In the genomic region with DNA sequence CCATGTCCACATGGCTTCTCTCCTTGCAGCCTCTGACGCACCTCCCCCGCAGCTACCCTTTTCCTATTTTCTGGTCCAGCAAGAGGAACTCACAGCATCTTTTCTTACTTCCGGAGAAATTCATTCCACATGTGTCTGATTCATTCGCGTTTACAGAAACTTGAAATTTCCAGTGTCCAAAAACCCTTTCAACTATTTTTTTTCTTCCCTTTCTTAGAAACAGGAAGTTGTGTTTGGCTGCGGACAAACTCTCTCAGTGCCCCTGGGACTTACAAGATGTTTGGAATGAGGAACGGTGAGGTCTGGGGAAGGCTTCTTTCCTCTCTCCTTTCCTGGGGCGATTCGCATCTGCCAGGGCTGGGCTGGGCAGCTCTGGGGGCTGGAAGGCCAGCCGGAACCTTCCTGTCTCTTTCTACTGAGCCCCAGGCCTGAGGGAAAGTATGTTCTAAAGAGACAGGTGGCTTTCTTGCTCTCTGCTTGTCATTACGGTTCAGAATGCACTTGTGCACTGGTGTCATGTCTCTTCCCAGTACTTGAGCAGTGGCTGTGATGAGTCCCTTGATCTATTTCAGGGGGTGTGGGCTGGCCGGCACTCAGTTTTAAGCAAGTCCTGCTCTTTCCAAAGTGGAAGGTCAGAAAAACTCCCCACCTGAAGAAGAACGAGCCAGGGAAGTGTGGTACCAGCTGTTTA, we compare ENCODE assay signal across 14 cellular contexts. TPM values are rescaled to one million over a fixed set of nuclear protein-coding genes. Genes with fewer than 3 reads are reported as not detected.
DNase-seq lines count a peak whose midpoint lies in the region; ATAC-seq and TF ChIP-seq lines count a peak whose summit lies in the region.
"Had no signal": no experiment of that assay in that cellular context is flagged by ENCODE, and none has a peak within 500 bp of the region (broad histone marks: within the 10 kb centered on the region; RNA-seq: fewer than 3 reads in every experiment).

No MANE protein-coding gene starts in this region.

- in situ Hi-C loops in mammary epithelial cell (cut with MboI; ENCODE audit: low sequenced_read_pairs in 2 of 2) (loop anchor here in 1 of 2 donors (25.0 kb wide), 2 partner anchors 189 to 614 kb away; no protein-coding TSS in a partner anchor), ACHN (cut with HindIII; ENCODE audit: low pct_ligation_motif_present, low pct_unique_long_range_greater_than_20kb, low sequenced_read_pairs) (no loop called here)

- H3K9me3 Mint-ChIP-seq in MCF 10A (ENCODE audit: unreplicated experiment), result no peaks in the 10 kb centered on the region
- H3K9me3 Mint-ChIP-seq: activated naive CD8-positive, alpha-beta T cell treated with anti-CD3 and anti-CD28 coated beads, Interleukin-2, amount 10 ng/mL, durations not matched to agents 7 days and 5 days had no signal

- no peaks in the 10 kb centered on the region for H4K20me1 ChIP-seq in mammary epithelial cell (ENCODE audit: insufficient read depth, low read length)
- H4K20me1 ChIP-seq in hepatocyte (ENCODE audit: insufficient read depth, poor library complexity, severe bottlenecking), result no peaks in the 10 kb centered on the region

- H3K9me3 ChIP-seq in breast epithelium (no peaks in the 10 kb centered on the region), mammary epithelial cell (replicated peaks; ENCODE audit: insufficient read depth, low read length) (no peaks in the 10 kb centered on the region), hepatocyte (ENCODE audit: low read depth) (no peaks in the 10 kb centered on the region), aorta (ENCODE audit: control insufficient read depth, low read length) (no peaks in the 10 kb centered on the region)
- H3K9me3 ChIP-seq: Peyer's patch had no signal

- H3K4me3 ChIP-seq in breast epithelium, result peak overlapping the region in 1 of 3 donors; percentile 23
- no peak overlapping the region for H3K4me3 ChIP-seq in mammary epithelial cell (replicated peaks in 1 of 3; ENCODE audit: insufficient read depth in 1 of 3, low read depth in 2 of 3, low read length in 3 of 3)
- H3K4me3 ChIP-seq in hepatocyte, result no peak overlapping the region
- no peak overlapping the region for H3K4me3 ChIP-seq in aorta (ENCODE audit: low read length in 2 of 2)
- H3K4me3 ChIP-seq: GM12878, Peyer's patch had no signal

- peaks cover 49% of the 10 kb centered on the region for H3K27me3 Mint-ChIP-seq in MCF 10A (ENCODE audit: insufficient read depth, unreplicated experiment)

- no peaks in the 10 kb centered on the region for H3K9me2 ChIP-seq in hepatocyte (replicated peaks; ENCODE audit: insufficient read depth)

- no peak for TF ChIP-seq POLR2A in breast epithelium (IDR thresholded peaks at IDR 0.05)

- no peak for ATAC-seq in aorta (ENCODE audit: low FRiP score)
- ATAC-seq: GM12878 had no signal

- peak overlapping the region; percentile 33 for H3K4me2 ChIP-seq in mammary epithelial cell (ENCODE audit: insufficient read depth, low read depth, low read length)
- H3K4me2 ChIP-seq in hepatocyte, result peak overlapping the region; percentile 57

- DNase-seq in breast epithelium (ENCODE audit: low spot score in 2 of 2) (peak in 1 of 2 donors; percentile 85), MCF 10A (ENCODE audit: unreplicated experiment) (no peak), mammary epithelial cell (peak; percentile 21), hepatocyte (ENCODE audit: low spot score) (peak; percentile 38), aorta (peak in 1 of 2 donors; percentile 66), NCI-H1092 (lab: John Stamatoyannopoulos, UW) (no peak), ureter (ENCODE audit: low spot score) (no peak), ACHN (no peak)
- DNase-seq: 8988T; activated CD4-positive, CD25-positive, alpha-beta regulatory T cell treated with anti-CD3 and anti-CD28 coated beads, Interleukin-2, amount 50 U/mL, for 72 hours; activated naive CD8-positive, alpha-beta T cell treated with anti-CD3 and anti-CD28 coated beads, Interleukin-2, amount 10 ng/mL, durations not matched to agents 7 days and 5 days; Peyer's patch had no signal

- H3K79me2 ChIP-seq in mammary epithelial cell (ENCODE audit: insufficient read depth, low read length) (no peaks in the 10 kb centered on the region), hepatocyte (no peaks in the 10 kb centered on the region)

- intact Hi-C loops in breast epithelium (cut with DNase I; ENCODE audit: low total_unique reads), result no loop called here
- intact Hi-C loops in MCF 10A (cut with micrococcal nuclease), result no loop called here
- intact Hi-C loops in mammary epithelial cell (cut with micrococcal nuclease), result no loop called here
- intact Hi-C loops in aorta (cut with DNase I), result no loop called here

- H3K4me1 ChIP-seq in breast epithelium (peaks cover 6% of the 10 kb centered on the region in 2 donors), mammary epithelial cell (ENCODE audit: insufficient read depth, low read length) (peaks cover 24% of the 10 kb centered on the region), hepatocyte (ENCODE audit: insufficient read depth) (peaks cover 16% of the 10 kb centered on the region), aorta (ENCODE audit: control insufficient read depth in 1 of 2, insufficient read depth in 2 of 2, low read length in 2 of 2) (peaks cover 0 to 4% of the 10 kb centered on the region in 2 donors)

- no peak overlapping the region for H3K4me3 Mint-ChIP-seq in MCF 10A (ENCODE audit: unreplicated experiment)
- H3K4me3 Mint-ChIP-seq: activated naive CD8-positive, alpha-beta T cell treated with anti-CD3 and anti-CD28 coated beads, Interleukin-2, amount 10 ng/mL, durations not matched to agents 7 days and 5 days had no signal

- H3K36me3 ChIP-seq in breast epithelium (no peaks in the 10 kb centered on the region), mammary epithelial cell (ENCODE audit: insufficient read depth, low read length) (no peaks in the 10 kb centered on the region), hepatocyte (replicated peaks; ENCODE audit: insufficient read depth, low read depth) (no peaks in the 10 kb centered on the region), aorta (ENCODE audit: control insufficient read depth in 1 of 2, insufficient read depth in 2 of 2, low read length in 1 of 2) (no peaks in the 10 kb centered on the region)
- H3K36me3 ChIP-seq: Peyer's patch had no signal

- H3K27ac Mint-ChIP-seq in MCF 10A (ENCODE audit: low read depth, unreplicated experiment), result no peak overlapping the region
- H3K27ac Mint-ChIP-seq: activated naive CD8-positive, alpha-beta T cell treated with anti-CD3 and anti-CD28 coated beads, Interleukin-2, amount 10 ng/mL, durations not matched to agents 7 days and 5 days had no signal

- no TSS peak for BruUV-seq in MCF 10A (replicated peaks; lab: Mats Ljungman, UMichigan)
- no TSS peak for BruUV-seq in mammary epithelial cell (replicated peaks; lab: Mats Ljungman, UMichigan)

- H3K36me3 Mint-ChIP-seq in MCF 10A (ENCODE audit: insufficient read depth, unreplicated experiment), result no peaks in the 10 kb centered on the region
- H3K36me3 Mint-ChIP-seq: activated naive CD8-positive, alpha-beta T cell treated with anti-CD3 and anti-CD28 coated beads, Interleukin-2, amount 10 ng/mL, durations not matched to agents 7 days and 5 days had no signal

- peak overlapping the region; percentile 43 for H2AFZ ChIP-seq in mammary epithelial cell (ENCODE audit: low read depth, low read length)
- H2AFZ ChIP-seq in hepatocyte, result no peak overlapping the region

- H3K9ac ChIP-seq in mammary epithelial cell (ENCODE audit: insufficient read depth, low read length), result no peak overlapping the region

- CTCF ChIA-PET in MCF 10A (lab: Yijun Ruan, JAX), result interaction anchor here (0.6 to 0.8 kb wide), 2 partner anchors 11 to 523 kb away, joined by 3 read pairs; no protein-coding TSS in a partner anchor
- CTCF ChIA-PET in mammary epithelial cell (lab: Charles Lee; ENCODE audit: low non-redundant PET), result no interaction called here

- dilution Hi-C loops in mammary epithelial cell (cut with HindIII; ENCODE audit: low sequenced_read_pairs), result no loop called here

- no peak for TF ChIP-seq CTCF in breast epithelium (IDR thresholded peaks at IDR 0.05)
- no peak for TF ChIP-seq CTCF in MCF 10A (IDR thresholded peaks at IDR 0.05; ENCODE audit: unreplicated experiment)
- TF ChIP-seq CTCF in mammary epithelial cell (conservative IDR thresholded peaks at IDR 0.05 in 1 of 2, IDR thresholded peaks at IDR 0.05 in 1 of 2; ENCODE audit: extremely low read depth in 1 of 2, insufficient read depth in 1 of 2, low read depth in 1 of 2, low read length in 2 of 2), result no peak
- TF ChIP-seq CTCF in hepatocyte (IDR thresholded peaks at IDR 0.05; ENCODE audit: poor library complexity), result no peak

- POLR2A ChIA-PET in MCF 10A (lab: Yijun Ruan, JAX), result no interaction called here

- peaks cover 19% of the 10 kb centered on the region for H3K4me1 Mint-ChIP-seq in MCF 10A (ENCODE audit: insufficient read depth, unreplicated experiment)

- H3K27ac ChIP-seq in breast epithelium (peak overlapping the region; percentile 66 to 82), mammary epithelial cell (ENCODE audit: insufficient read depth, low read depth, low read length) (no peak overlapping the region), hepatocyte (no peak overlapping the region), aorta (ENCODE audit: low read depth in 1 of 2, low read length in 2 of 2) (peak overlapping the region; percentile 9 to 85)
- H3K27ac ChIP-seq: Peyer's patch had no signal

- 12% methylated on average over 11 of the region's 13 CpGs for WGBS in mammary epithelial cell (ENCODE audit: low coverage, missing lambda C conversion rate)
- WGBS in hepatocyte (ENCODE audit: low lambda C conversion rate, missing lambda C conversion rate), result 62% methylated on average over 13 of the region's 13 CpGs
- 11% methylated on average over 13 of the region's 13 CpGs for WGBS in aorta, 2 donors

- H3K27me3 ChIP-seq in breast epithelium (no peaks in the 10 kb centered on the region), mammary epithelial cell (ENCODE audit: insufficient read depth, low read length) (no peaks in the 10 kb centered on the region), hepatocyte (no peaks in the 10 kb centered on the region), aorta (ENCODE audit: control insufficient read depth in 1 of 2, insufficient read depth in 2 of 2, low read length in 1 of 2) (no peaks in the 10 kb centered on the region)
- H3K27me3 ChIP-seq: Peyer's patch had no signal

RNA-seq across cellular contexts. Expression of gene ADAMTS8, which starts 27.5 kb away (rescaled TPM):
- total RNA-seq in breast epithelium, result 1 to 10 TPM in 1 of 3 donors, under 1 TPM in 2; 0.32 to 2.0 (median 0.44) TPM
- total RNA-seq in MCF 10A (2022), result not detected in 2 replicates
- total RNA-seq in mammary epithelial cell, result under 1 TPM in 1 of 2 donors, not detected in 1; 0.17 TPM
- not detected for polyA plus RNA-seq in mammary epithelial cell
- not detected for polyA minus RNA-seq in mammary epithelial cell
- total RNA-seq in hepatocyte, result 1.9 and 2.3 TPM in 2 replicates
- polyA plus RNA-seq in hepatocyte, result 1.2 and 1.7 TPM in 2 replicates
- total RNA-seq in aorta, result 10 to 100 TPM in 1 of 2 donors, 1 to 10 TPM in 1; 8.7 to 64.9 TPM
- 1 to 10 TPM; 3.3 to 5.7 TPM for polyA plus RNA-seq in aorta
- total RNA-seq in ureter, result 1.2 TPM
- total RNA-seq: activated naive CD8-positive, alpha-beta T cell treated with anti-CD3 and anti-CD28 coated beads, Interleukin-2, amount 10 ng/mL, durations not matched to agents 7 days and 5 days; glomerular endothelial cell; GM12878 had no signal
- polyA plus RNA-seq: GM12878 had no signal

RNA-seq across cellular contexts. Expression of gene ADAMTS15, which starts 47.5 kb away (rescaled TPM):
- total RNA-seq in breast epithelium (10 to 100 TPM; 17.9 to 22.6 (median 21.9) TPM), MCF 10A (2022) (0.54 and 0.70 TPM in 2 replicates), mammary epithelial cell (10 to 100 TPM in 1 of 2 donors, 1 to 10 TPM in 1; 2.4 to 16.5 TPM), hepatocyte (10.1 and 14.6 TPM in 2 replicates), aorta (10 to 100 TPM in 1 of 2 donors, 1 to 10 TPM in 1; 8.0 to 16.0 TPM), ureter (5.9 TPM)
- polyA plus RNA-seq in mammary epithelial cell (0.79 TPM), hepatocyte (4.5 and 5.4 TPM in 2 replicates), aorta (1 to 10 TPM; 1.9 to 4.6 TPM)
- polyA minus RNA-seq in mammary epithelial cell, result 1.1 TPM
- total RNA-seq: GM12878 had no signal
- polyA plus RNA-seq: GM12878 had no signal

Comparison
In these comparisons a context has a peak if more than half of its experiments do, and no peak if none do; other contexts are left out.
1. DNase-seq: peak in mammary epithelial cell (single experiment) and hepatocyte (single experiment); none in MCF 10A (single experiment), NCI-H1092 (single experiment), ureter (single experiment) and ACHN (single experiment).
2. H3K27ac ChIP-seq: peak in breast epithelium (2 of 2) and aorta (2 of 2); none in mammary epithelial cell (single experiment) and hepatocyte (single experiment).